ENCODE assay signal across 1 cellular context in the genomic region with DNA sequence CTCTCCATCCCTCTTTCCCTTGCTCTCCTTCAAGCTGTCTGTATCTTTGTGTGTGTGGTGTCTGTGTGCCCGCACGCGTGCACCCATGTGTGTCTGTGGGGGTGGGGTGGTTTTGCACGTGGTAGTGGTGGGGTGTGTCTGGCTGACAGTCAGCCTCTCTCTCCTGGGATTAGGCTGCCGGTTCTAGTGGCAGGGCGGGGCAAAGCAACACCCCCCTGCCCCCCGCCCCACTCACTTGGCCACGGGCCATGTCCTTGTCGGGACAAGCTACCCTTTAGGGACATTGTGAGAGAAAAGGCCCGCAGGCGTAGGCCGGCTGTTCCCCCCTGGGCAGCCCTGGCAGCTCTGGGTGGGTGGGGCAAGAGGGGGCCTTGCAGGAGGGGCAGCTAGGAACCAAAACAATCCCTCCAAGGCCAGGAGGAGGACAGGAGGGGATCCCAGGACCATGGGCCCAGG.
A peak's percentile ranks its signal among the peaks of the same experiment; 100 is the strongest.
TF ChIP-seq lines count a peak whose summit lies in the region.

No MANE protein-coding gene starts in this region.

TF ChIP-seq in HepG2, 621 proteins besides CTCF, POLR2A, EP300 and RAD21 (continued from another document):
- TF ChIP-seq, protein P1, sequence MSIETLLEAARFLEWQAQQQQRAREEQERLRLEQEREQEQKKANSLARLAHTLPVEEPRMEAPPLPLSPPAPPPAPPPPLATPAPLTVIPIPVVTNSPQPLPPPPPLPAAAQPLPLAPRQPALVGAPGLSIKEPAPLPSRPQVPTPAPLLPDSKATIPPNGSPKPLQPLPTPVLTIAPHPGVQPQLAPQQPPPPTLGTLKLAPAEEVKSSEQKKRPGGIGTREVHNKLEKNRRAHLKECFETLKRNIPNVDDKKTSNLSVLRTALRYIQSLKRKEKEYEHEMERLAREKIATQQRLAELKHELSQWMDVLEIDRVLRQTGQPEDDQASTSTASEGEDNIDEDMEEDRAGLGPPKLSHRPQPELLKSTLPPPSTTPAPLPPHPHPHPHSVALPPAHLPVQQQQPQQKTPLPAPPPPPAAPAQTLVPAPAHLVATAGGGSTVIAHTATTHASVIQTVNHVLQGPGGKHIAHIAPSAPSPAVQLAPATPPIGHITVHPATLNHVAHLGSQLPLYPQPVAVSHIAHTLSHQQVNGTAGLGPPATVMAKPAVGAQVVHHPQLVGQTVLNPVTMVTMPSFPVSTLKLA (IDR thresholded peaks at IDR 0.05), result peak; percentile 96
TF ChIP-seq in HepG2: peak in this region for 1.
